In the genomic region with DNA sequence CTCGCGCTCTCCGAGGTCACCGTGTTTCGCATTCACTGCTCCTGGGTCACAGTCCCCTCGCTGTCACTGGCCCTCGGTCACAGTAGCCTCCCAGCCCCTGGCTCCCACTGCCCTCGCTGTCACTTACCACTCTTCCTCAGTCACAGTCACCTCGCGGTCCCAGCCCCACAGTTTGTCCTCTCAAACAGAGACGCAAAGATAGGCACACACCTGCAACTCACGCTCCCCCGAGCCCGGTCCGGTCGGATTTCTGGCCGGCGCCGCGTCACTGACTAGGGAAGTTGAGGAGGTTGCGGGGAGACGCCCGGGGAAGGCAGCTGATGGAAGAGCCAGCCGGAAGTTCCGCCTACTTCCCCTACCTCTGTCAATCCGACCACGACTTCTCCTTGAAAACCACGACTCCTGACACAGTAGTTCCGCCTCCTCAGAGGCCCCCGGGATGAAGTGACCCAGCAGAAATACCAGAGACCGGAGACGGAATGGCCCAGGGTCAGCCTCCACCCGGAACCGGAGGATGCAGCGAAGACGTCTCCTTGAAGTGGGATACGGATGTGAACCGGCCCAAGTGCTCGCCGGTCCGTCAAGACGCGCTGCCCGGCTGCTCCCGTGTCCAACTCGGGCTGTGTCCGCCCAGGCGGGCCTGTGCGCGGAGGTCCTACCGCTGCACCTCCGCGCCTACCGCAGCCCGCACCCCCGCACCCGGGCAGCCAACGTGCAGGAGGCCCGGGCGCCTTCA, we compare ENCODE assay signal across 8 cellular contexts. TPM values are rescaled to one million over a fixed set of nuclear protein-coding genes. Genes with fewer than 3 reads are reported as not detected.
A peak's percentile ranks its signal among the peaks of the same experiment; 100 is the strongest.
DNase-seq lines count a peak whose midpoint lies in the region; ATAC-seq and TF ChIP-seq lines count a peak whose summit lies in the region.

A gene (minus strand): TSS at position 322 of the 736 bp plus-strand sequence. CDS start 17,195 bp downstream, outside the sequence.

- TF ChIP-seq CTCF in fibroblast of lung (conservative IDR thresholded peaks at IDR 0.05 in 1 of 2, IDR thresholded peaks at IDR 0.05 in 1 of 2; ENCODE audit: low read depth in 1 of 2, low read length in 2 of 2), result no peak

- H3K27ac ChIP-seq in fibroblast of lung (ENCODE audit: insufficient read depth, low read length), result peak within 1 kb of the TSS; percentile 96

- H3K4me1 ChIP-seq in fibroblast of lung (ENCODE audit: control insufficient read depth, extremely low read depth, insufficient read depth, low read length), result peaks cover 6% of the 10 kb centered on the region

- H3K9ac ChIP-seq in fibroblast of lung (ENCODE audit: insufficient read depth, low read length), result peak within 1 kb of the TSS; percentile 89

- H3K36me3 Mint-ChIP-seq in activated T-helper 17 cell treated with anti-CD3 and anti-CD28 coated beads, Interleukin-2, amount 50 U/mL, for 72 hours (ENCODE audit: low read depth), result peaks cover 25% of the 10 kb centered on the region
- H3K36me3 Mint-ChIP-seq in naive B cell, result peaks cover 0 to 6% of the 10 kb centered on the region in 2 donors
- H3K36me3 Mint-ChIP-seq in stimulated activated effector memory CD8-positive, alpha-beta T cell treated with anti-CD3 and anti-CD28 coated beads, Interleukin-12 subunit alpha, Interleukin-12 subunit beta, amount 100 ng/mL, for 72 hours, result peaks cover 5% of the 10 kb centered on the region

- DNase-seq in DMS53 treated with DMSO at 0.1 percent for 48 hours (lab: John Stamatoyannopoulos, UW; ENCODE audit: unreplicated experiment), result peak; percentile 83
- DNase-seq in Kasumi-1 (lab: John Stamatoyannopoulos, UW), result peak; percentile 97
- DNase-seq in RPMI8226, result peak; percentile 91
- peak; percentile 96 to 97 for DNase-seq in fibroblast of lung (ENCODE audit: low read depth in 2 of 2)
- peak; percentile 71 for DNase-seq in naive B cell
- DNase-seq in stimulated activated effector memory CD8-positive, alpha-beta T cell treated with anti-CD3 and anti-CD28 coated beads, Interleukin-12 subunit alpha, Interleukin-12 subunit beta, amount 100 ng/mL, for 72 hours (ENCODE audit: low spot score in 2 of 2), result peak; percentile 51 to 91

- no peaks in the 10 kb centered on the region for H3K27me3 Mint-ChIP-seq in activated T-helper 17 cell treated with anti-CD3 and anti-CD28 coated beads, Interleukin-2, amount 50 U/mL, for 72 hours
- no peaks in the 10 kb centered on the region for H3K27me3 Mint-ChIP-seq in naive B cell

- H3K9me3 ChIP-seq in fibroblast of lung (ENCODE audit: control insufficient read depth, insufficient read depth, low read depth, low read length), result no peaks in the 10 kb centered on the region

- peaks cover 46% of the 10 kb centered on the region for H3K79me2 ChIP-seq in fibroblast of lung (ENCODE audit: control insufficient read depth, insufficient read depth, low read length)

- peak within 1 kb of the TSS; percentile 92 to 100 (median 98) for H3K4me3 ChIP-seq in fibroblast of lung (replicated peaks in 1 of 4; ENCODE audit: control extremely low read depth in 1 of 4, insufficient read depth in 1 of 4, low read depth in 3 of 4, low read length in 4 of 4)

- peak within 1 kb of the TSS; percentile 98 for H3K27ac Mint-ChIP-seq in activated T-helper 17 cell treated with anti-CD3 and anti-CD28 coated beads, Interleukin-2, amount 50 U/mL, for 72 hours
- peak within 1 kb of the TSS; percentile 96 to 99 (median 98) for H3K27ac Mint-ChIP-seq in naive B cell
- peak within 1 kb of the TSS; percentile 99 for H3K27ac Mint-ChIP-seq in stimulated activated effector memory CD8-positive, alpha-beta T cell treated with anti-CD3 and anti-CD28 coated beads, Interleukin-12 subunit alpha, Interleukin-12 subunit beta, amount 100 ng/mL, for 72 hours

- peak within 1 kb of the TSS; percentile 99 for H2AFZ ChIP-seq in fibroblast of lung (ENCODE audit: low read length)

- no peaks in the 10 kb centered on the region for H3K9me3 Mint-ChIP-seq in activated T-helper 17 cell treated with anti-CD3 and anti-CD28 coated beads, Interleukin-2, amount 50 U/mL, for 72 hours
- H3K9me3 Mint-ChIP-seq in naive B cell, result no peaks in the 10 kb centered on the region
- H3K9me3 Mint-ChIP-seq in stimulated activated effector memory CD8-positive, alpha-beta T cell treated with anti-CD3 and anti-CD28 coated beads, Interleukin-12 subunit alpha, Interleukin-12 subunit beta, amount 100 ng/mL, for 72 hours, result no peaks in the 10 kb centered on the region

- peaks cover 1% of the 10 kb centered on the region for H4K20me1 ChIP-seq in fibroblast of lung (ENCODE audit: control insufficient read depth, extremely low read depth, insufficient read depth, low read length)

- ATAC-seq in GM21825 (IDR thresholded peaks at IDR 0.05; ENCODE audit: unreplicated experiment), result peak; percentile 77
- ATAC-seq in activated T-helper 17 cell treated with anti-CD3 and anti-CD28 coated beads, Interleukin-2, amount 50 U/mL, for 72 hours (replicated peaks), result peak; percentile 91
- peak; percentile 77 to 80 for ATAC-seq in naive B cell (ENCODE audit: low read depth in 2 of 2)
- ATAC-seq in stimulated activated effector memory CD8-positive, alpha-beta T cell treated with anti-CD3 and anti-CD28 coated beads, Interleukin-12 subunit alpha, Interleukin-12 subunit beta, amount 100 ng/mL, for 72 hours, result peak; percentile 89

- no peaks in the 10 kb centered on the region for H3K36me3 ChIP-seq in fibroblast of lung (ENCODE audit: control insufficient read depth, insufficient read depth, low read length)

- peak within 1 kb of the TSS; percentile 88 for H3K4me2 ChIP-seq in fibroblast of lung (ENCODE audit: extremely low read depth, insufficient read depth, low read length)

- peak within 1 kb of the TSS; percentile 100 for H3K4me3 Mint-ChIP-seq in activated T-helper 17 cell treated with anti-CD3 and anti-CD28 coated beads, Interleukin-2, amount 50 U/mL, for 72 hours
- H3K4me3 Mint-ChIP-seq in naive B cell, result peak within 1 kb of the TSS; percentile 95 to 100 (median 99)
- peak within 1 kb of the TSS; percentile 100 for H3K4me3 Mint-ChIP-seq in stimulated activated effector memory CD8-positive, alpha-beta T cell treated with anti-CD3 and anti-CD28 coated beads, Interleukin-12 subunit alpha, Interleukin-12 subunit beta, amount 100 ng/mL, for 72 hours

- peaks cover 17% of the 10 kb centered on the region for H3K4me1 Mint-ChIP-seq in activated T-helper 17 cell treated with anti-CD3 and anti-CD28 coated beads, Interleukin-2, amount 50 U/mL, for 72 hours
- peaks cover 25 to 47% (median 37%) of the 10 kb centered on the region in 3 donors for H3K4me1 Mint-ChIP-seq in naive B cell
- peaks cover 33% of the 10 kb centered on the region for H3K4me1 Mint-ChIP-seq in stimulated activated effector memory CD8-positive, alpha-beta T cell treated with anti-CD3 and anti-CD28 coated beads, Interleukin-12 subunit alpha, Interleukin-12 subunit beta, amount 100 ng/mL, for 72 hours

- no peaks in the 10 kb centered on the region for H3K27me3 ChIP-seq in fibroblast of lung (ENCODE audit: control insufficient read depth, insufficient read depth, low read length)

RNA-seq across cellular contexts. Expression of the gene that starts here (rescaled TPM):
- total RNA-seq in activated T-helper 17 cell treated with anti-CD3 and anti-CD28 coated beads, Interleukin-2, amount 50 U/mL, for 72 hours, result 10 to 100 TPM; 50.8 to 62.0 TPM
- total RNA-seq in fibroblast of lung, result 42.4 and 73.8 TPM in 2 replicates
- 68.9 and 70.2 TPM in 2 replicates for polyA plus RNA-seq in fibroblast of lung
- 57.9 and 61.0 TPM in 2 replicates for polyA plus RNA-seq in fibroblast of lung (2012)
- polyA minus RNA-seq in fibroblast of lung (ENCODE audit: low replicate concordance), result 243 and 357 TPM in 2 replicates
- polyA plus RNA-seq in naive B cell (ENCODE audit: low read depth in 6 of 6), result 10 to 100 TPM in 4 of 6 donors, 1 to 10 TPM in 2; 8.2 to 18.0 (median 11.9) TPM

Comparison
In these comparisons a context has a peak if more than half of its experiments do, and no peak if none do; other contexts are left out.
1. Peak in every context shown above with its lines: DNase-seq, ATAC-seq, H3K4me3 ChIP-seq and H3K27ac ChIP-seq.